1 cellular context compared by ENCODE assay signal in genomic region chr17:40111221-40112128, GRCh38.
TF ChIP-seq lines count a peak whose summit lies in the region.

No MANE protein-coding gene starts in this region.

TF ChIP-seq in HepG2, 621 proteins besides CTCF, POLR2A, EP300 and RAD21 (continued from another document and continues in another):
- TF ChIP-seq RFXANK (CRISPR knock-in tag; IDR thresholded peaks at IDR 0.05) (0 out of 2 replicates have a peak, but pooled peaks have one; percentile 50), BRCA1 (CRISPR knock-in tag; IDR thresholded peaks at IDR 0.05) (0 out of 2 replicates have a peak, but pooled peaks have one; percentile 9), WIZ (CRISPR knock-in tag; IDR thresholded peaks at IDR 0.05) (peak; percentile 34; the same call in 1 of the 2 replicates), ZNF232 (CRISPR knock-in tag; IDR thresholded peaks at IDR 0.05; ENCODE audit: borderline replicate concordance) (0 out of 2 replicates have a peak, but pooled peaks have one; percentile 54), TCF7 (IDR thresholded peaks at IDR 0.05; ENCODE audit: low read depth) (no peak; the same call in 1 of the 2 replicates), MLLT10 (CRISPR knock-in tag; IDR thresholded peaks at IDR 0.05) (no peak), NFYB (CRISPR knock-in tag; IDR thresholded peaks at IDR 0.05) (0 out of 2 replicates have a peak, but pooled peaks have one; percentile 8), IRX3 (CRISPR knock-in tag; IDR thresholded peaks at IDR 0.05; ENCODE audit: borderline replicate concordance, low read depth) (no peak), SP5 (CRISPR knock-in tag; IDR thresholded peaks at IDR 0.05; ENCODE audit: borderline replicate concordance, low read depth) (peak; percentile 72), KAT2B (IDR thresholded peaks at IDR 0.05; ENCODE audit: borderline replicate concordance, low read depth, low read length) (no peak), ATF1 (CRISPR knock-in tag; IDR thresholded peaks at IDR 0.05) (peak; percentile 57; the same call in 1 of the 2 replicates), HMGXB4 (CRISPR knock-in tag; IDR thresholded peaks at IDR 0.05; ENCODE audit: borderline replicate concordance in 1 of 2, low read depth in 1 of 2) (peak; percentile 83 to 94), ZBTB34 (CRISPR knock-in tag; IDR thresholded peaks at IDR 0.05) (0 out of 2 replicates have a peak, but pooled peaks have one; percentile 44), HOXD1 (CRISPR knock-in tag; IDR thresholded peaks at IDR 0.05) (peak; percentile 100), ELF1 (CRISPR knock-in tag; IDR thresholded peaks at IDR 0.05) (peak; percentile 64), TOE1 (CRISPR knock-in tag; IDR thresholded peaks at IDR 0.05) (peak; percentile 87; the same call in 1 of the 2 replicates), ZBTB26 (CRISPR knock-in tag; IDR thresholded peaks at IDR 0.05; ENCODE audit: borderline replicate concordance) (peak; percentile 81; the same call in 1 of the 2 replicates), MTERF4 (CRISPR knock-in tag; IDR thresholded peaks at IDR 0.05) (no peak), STAG1 (CRISPR knock-in tag; IDR thresholded peaks at IDR 0.05) (peak; percentile 90), ZNF552 (CRISPR knock-in tag; IDR thresholded peaks at IDR 0.05; ENCODE audit: borderline replicate concordance) (0 out of 2 replicates have a peak, but pooled peaks have one; percentile 34), ZBTB1 (CRISPR knock-in tag; IDR thresholded peaks at IDR 0.05; ENCODE audit: borderline replicate concordance) (no peak), STAT5B (CRISPR knock-in tag; IDR thresholded peaks at IDR 0.05) (peak; percentile 40; the same call in 1 of the 2 replicates), ZNF205 (CRISPR knock-in tag; IDR thresholded peaks at IDR 0.05) (peak; percentile 79; the same call in 1 of the 2 replicates), ZNF331 (CRISPR knock-in tag; IDR thresholded peaks at IDR 0.05) (peak; percentile 63; the same call in 1 of the 2 replicates), MAFF (IDR thresholded peaks at IDR 0.05; ENCODE audit: low read depth, low read length) (no peak), ZNF343 (CRISPR knock-in tag; IDR thresholded peaks at IDR 0.05) (0 out of 2 replicates have a peak, but pooled peaks have one; percentile 78), ZNF781 (CRISPR knock-in tag; IDR thresholded peaks at IDR 0.05; ENCODE audit: borderline replicate concordance, not compliant biosample characterization) (peak; percentile 65), ZSCAN12 (CRISPR knock-in tag; IDR thresholded peaks at IDR 0.05) (no peak), ZNF142 (CRISPR knock-in tag; IDR thresholded peaks at IDR 0.05) (no peak), MYNN (CRISPR knock-in tag; IDR thresholded peaks at IDR 0.05; ENCODE audit: low read depth) (0 out of 2 replicates have a peak, but pooled peaks have one; percentile 27), GABPB1 (CRISPR knock-in tag; IDR thresholded peaks at IDR 0.05) (peak; percentile 55), ZNF501 (CRISPR knock-in tag; IDR thresholded peaks at IDR 0.05) (peak; percentile 79), NFYC (CRISPR knock-in tag; IDR thresholded peaks at IDR 0.05) (0 out of 2 replicates have a peak, but pooled peaks have one; percentile 14), TARDBP (CRISPR knock-in tag; IDR thresholded peaks at IDR 0.05) (no peak; the same call in 1 of the 2 replicates)
- TF ChIP-seq, protein P1, sequence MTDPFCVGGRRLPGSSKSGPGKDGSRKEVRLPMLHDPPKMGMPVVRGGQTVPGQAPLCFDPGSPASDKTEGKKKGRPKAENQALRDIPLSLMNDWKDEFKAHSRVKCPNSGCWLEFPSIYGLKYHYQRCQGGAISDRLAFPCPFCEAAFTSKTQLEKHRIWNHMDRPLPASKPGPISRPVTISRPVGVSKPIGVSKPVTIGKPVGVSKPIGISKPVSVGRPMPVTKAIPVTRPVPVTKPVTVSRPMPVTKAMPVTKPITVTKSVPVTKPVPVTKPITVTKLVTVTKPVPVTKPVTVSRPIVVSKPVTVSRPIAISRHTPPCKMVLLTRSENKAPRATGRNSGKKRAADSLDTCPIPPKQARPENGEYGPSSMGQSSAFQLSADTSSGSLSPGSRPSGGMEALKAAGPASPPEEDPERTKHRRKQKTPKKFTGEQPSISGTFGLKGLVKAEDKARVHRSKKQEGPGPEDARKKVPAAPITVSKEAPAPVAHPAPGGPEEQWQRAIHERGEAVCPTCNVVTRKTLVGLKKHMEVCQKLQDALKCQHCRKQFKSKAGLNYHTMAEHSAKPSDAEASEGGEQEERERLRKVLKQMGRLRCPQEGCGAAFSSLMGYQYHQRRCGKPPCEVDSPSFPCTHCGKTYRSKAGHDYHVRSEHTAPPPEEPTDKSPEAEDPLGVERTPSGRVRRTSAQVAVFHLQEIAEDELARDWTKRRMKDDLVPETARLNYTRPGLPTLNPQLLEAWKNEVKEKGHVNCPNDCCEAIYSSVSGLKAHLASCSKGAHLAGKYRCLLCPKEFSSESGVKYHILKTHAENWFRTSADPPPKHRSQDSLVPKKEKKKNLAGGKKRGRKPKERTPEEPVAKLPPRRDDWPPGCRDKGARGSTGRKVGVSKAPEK (CRISPR knock-in tag; IDR thresholded peaks at IDR 0.05; ENCODE audit: borderline replicate concordance): 0 out of 2 replicates have a peak, but pooled peaks have one; percentile 84
- TF ChIP-seq, protein P2, sequence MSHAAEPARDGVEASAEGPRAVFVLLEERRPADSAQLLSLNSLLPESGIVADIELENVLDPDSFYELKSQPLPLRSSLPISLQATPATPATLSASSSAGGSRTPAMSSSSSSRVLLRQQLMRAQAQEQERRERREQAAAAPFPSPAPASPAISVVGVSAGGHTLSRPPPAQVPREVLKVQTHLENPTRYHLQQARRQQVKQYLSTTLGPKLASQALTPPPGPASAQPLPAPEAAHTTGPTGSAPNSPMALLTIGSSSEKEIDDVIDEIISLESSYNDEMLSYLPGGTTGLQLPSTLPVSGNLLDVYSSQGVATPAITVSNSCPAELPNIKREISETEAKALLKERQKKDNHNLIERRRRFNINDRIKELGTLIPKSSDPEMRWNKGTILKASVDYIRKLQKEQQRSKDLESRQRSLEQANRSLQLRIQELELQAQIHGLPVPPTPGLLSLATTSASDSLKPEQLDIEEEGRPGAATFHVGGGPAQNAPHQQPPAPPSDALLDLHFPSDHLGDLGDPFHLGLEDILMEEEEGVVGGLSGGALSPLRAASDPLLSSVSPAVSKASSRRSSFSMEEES (CRISPR knock-in tag; IDR thresholded peaks at IDR 0.05): peak; percentile 84
- TF ChIP-seq, protein P3, sequence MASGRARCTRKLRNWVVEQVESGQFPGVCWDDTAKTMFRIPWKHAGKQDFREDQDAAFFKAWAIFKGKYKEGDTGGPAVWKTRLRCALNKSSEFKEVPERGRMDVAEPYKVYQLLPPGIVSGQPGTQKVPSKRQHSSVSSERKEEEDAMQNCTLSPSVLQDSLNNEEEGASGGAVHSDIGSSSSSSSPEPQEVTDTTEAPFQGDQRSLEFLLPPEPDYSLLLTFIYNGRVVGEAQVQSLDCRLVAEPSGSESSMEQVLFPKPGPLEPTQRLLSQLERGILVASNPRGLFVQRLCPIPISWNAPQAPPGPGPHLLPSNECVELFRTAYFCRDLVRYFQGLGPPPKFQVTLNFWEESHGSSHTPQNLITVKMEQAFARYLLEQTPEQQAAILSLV (CRISPR knock-in tag; IDR thresholded peaks at IDR 0.05; ENCODE audit: borderline replicate concordance): peak; percentile 73
- TF ChIP-seq, protein P4, sequence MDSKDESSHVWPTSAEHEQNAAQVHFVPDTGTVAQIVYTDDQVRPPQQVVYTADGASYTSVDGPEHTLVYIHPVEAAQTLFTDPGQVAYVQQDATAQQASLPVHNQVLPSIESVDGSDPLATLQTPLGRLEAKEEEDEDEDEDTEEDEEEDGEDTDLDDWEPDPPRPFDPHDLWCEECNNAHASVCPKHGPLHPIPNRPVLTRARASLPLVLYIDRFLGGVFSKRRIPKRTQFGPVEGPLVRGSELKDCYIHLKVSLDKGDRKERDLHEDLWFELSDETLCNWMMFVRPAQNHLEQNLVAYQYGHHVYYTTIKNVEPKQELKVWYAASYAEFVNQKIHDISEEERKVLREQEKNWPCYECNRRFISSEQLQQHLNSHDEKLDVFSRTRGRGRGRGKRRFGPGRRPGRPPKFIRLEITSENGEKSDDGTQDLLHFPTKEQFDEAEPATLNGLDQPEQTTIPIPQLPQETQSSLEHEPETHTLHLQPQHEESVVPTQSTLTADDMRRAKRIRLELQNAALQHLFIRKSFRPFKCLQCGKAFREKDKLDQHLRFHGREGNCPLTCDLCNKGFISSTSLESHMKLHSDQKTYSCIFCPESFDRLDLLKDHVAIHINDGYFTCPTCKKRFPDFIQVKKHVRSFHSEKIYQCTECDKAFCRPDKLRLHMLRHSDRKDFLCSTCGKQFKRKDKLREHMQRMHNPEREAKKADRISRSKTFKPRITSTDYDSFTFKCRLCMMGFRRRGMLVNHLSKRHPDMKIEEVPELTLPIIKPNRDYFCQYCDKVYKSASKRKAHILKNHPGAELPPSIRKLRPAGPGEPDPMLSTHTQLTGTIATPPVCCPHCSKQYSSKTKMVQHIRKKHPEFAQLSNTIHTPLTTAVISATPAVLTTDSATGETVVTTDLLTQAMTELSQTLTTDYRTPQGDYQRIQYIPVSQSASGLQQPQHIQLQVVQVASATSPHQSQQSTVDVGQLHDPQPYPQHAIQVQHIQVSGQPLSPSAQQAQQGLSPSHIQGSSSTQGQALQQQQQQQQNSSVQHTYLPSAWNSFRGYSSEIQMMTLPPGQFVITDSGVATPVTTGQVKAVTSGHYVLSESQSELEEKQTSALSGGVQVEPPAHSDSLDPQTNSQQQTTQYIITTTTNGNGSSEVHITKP (CRISPR knock-in tag; IDR thresholded peaks at IDR 0.05; ENCODE audit: low read depth): peak; percentile 83
